7 cellular contexts compared by ENCODE assay signal in the genomic region with DNA sequence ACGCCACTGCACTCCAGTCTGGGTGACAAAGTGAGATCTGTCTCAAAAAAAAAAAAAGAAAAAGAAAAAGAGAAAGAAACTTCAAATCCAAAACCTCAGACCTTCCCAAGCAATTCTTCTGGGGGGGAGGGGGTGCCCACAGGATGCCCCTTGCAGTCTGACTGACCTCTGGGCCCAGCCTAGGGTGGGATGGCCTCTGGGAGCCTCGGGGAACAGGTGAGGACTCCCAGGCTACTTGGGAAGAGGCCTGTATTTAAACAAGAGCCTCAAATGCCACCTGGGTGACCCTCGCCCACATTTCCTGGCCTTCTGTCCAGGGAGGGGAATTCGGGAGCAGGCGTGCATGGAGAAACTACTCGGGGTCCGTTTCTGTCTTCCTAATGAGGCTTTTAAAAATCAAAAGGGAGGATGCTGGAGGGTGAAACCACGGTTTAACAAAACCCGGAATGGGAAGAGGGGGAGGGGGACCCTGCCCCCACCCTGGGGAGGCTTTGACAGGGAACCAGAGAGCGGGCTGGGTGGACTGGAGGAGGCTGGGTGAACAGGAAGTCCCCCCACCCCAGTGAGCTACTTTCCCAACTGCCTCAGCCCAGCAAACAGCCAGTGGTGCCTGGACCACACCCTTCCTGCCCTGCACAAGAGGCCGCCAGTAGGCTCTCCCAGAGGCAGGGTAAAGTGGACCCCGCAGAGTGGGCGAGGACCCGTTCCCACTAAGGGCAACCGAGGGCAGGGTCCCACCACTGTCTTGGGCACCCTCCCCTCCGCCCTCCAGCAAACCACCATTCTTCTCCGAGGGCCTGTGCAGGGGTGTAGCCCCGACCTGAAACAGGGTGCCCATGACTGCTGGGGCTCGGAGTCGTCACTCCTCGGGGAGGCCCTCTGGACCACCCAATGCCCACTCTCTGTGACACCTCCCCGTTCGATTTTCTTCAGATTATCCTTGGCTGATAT. TPM values are rescaled to one million over a fixed set of nuclear protein-coding genes. Genes with fewer than 3 reads are reported as not detected.
A peak's percentile ranks its signal among the peaks of the same experiment; 100 is the strongest.
DNase-seq lines count a peak whose midpoint lies in the region; ATAC-seq and TF ChIP-seq lines count a peak whose summit lies in the region.

No MANE protein-coding gene starts in this region.

- no peak for TF ChIP-seq EP300 in stomach (IDR thresholded peaks at IDR 0.05)

- 39 to 45% (median 42%) methylated on average over 21 to 23 of the region's 23 CpGs for WGBS in heart left ventricle, 4 donors
- 26 to 53% (median 33%) methylated on average over 17 to 23 of the region's 23 CpGs for WGBS in stomach, 5 donors

- H3K27me3 ChIP-seq in heart left ventricle (no peaks in the 10 kb centered on the region), stomach (no peaks in the 10 kb centered on the region)

- DNase-seq in T-helper 2 cell treated with Interferon-gamma antibody and Interleukin-4, amounts not matched to agents 5 μg/mL and 100 μg/mL, for 36 hours (ENCODE audit: low spot score) = peak; percentile 25
- DNase-seq in heart left ventricle (peak; percentile 57 to 78 (median 71)), stomach (no peak), HCEC 1CT (no peak), NCI-H82 (lab: John Stamatoyannopoulos, UW) (no peak), NCI-H2107 treated with DMSO at 0.1 percent for 48 hours (lab: John Stamatoyannopoulos, UW; ENCODE audit: unreplicated experiment) (no peak)

- H3K9me3 ChIP-seq in heart left ventricle (no peaks in the 10 kb centered on the region), stomach (no peaks in the 10 kb centered on the region)

- H3K36me3 ChIP-seq in heart left ventricle (peaks cover 0 to 3% (median 0%) of the 10 kb centered on the region in 9 donors), stomach (no peaks in the 10 kb centered on the region)

- H3K4me1 ChIP-seq in heart left ventricle = peaks cover 4 to 44% (median 36%) of the 10 kb centered on the region in 12 donors
- peaks cover 30 to 41% (median 41%) of the 10 kb centered on the region in 4 donors for H3K4me1 ChIP-seq in stomach

- H3K27me3 Mint-ChIP-seq in T-helper 2 cell treated with Interferon-gamma antibody and Interleukin-4, amounts not matched to agents 5 μg/mL and 100 μg/mL, for 36 hours (ENCODE audit: low read depth) = no peaks in the 10 kb centered on the region

- H3K27ac Mint-ChIP-seq in T-helper 2 cell treated with Interferon-gamma antibody and Interleukin-4, amounts not matched to agents 5 μg/mL and 100 μg/mL, for 36 hours = peak overlapping the region; percentile 97

- peaks cover 38% of the 10 kb centered on the region for H3K4me1 Mint-ChIP-seq in T-helper 2 cell treated with Interferon-gamma antibody and Interleukin-4, amounts not matched to agents 5 μg/mL and 100 μg/mL, for 36 hours (ENCODE audit: low read depth)

- H3K27ac ChIP-seq in heart left ventricle (peak overlapping the region; percentile 66 to 95 (median 90)), stomach (peak overlapping the region; percentile 48 to 91 (median 88))

- intact Hi-C loops in heart left ventricle (cut with DNase I) (loop anchor here in 1 of 10 donors (2.0 kb wide), 1 partner anchor 112 kb away; no protein-coding TSS in a partner anchor), stomach (cut with DNase I; ENCODE audit: low total_unique reads) (no loop called here)

- ATAC-seq in HG02840 (IDR thresholded peaks at IDR 0.05; ENCODE audit: low FRiP score, unreplicated experiment) (peak; percentile 5), heart left ventricle (peak; percentile 3 to 76 (median 19))

- H3K9me3 Mint-ChIP-seq in T-helper 2 cell treated with Interferon-gamma antibody and Interleukin-4, amounts not matched to agents 5 μg/mL and 100 μg/mL, for 36 hours = no peaks in the 10 kb centered on the region

- H3K4me3 Mint-ChIP-seq in T-helper 2 cell treated with Interferon-gamma antibody and Interleukin-4, amounts not matched to agents 5 μg/mL and 100 μg/mL, for 36 hours = peak overlapping the region; percentile 89

- peaks cover 8% of the 10 kb centered on the region for H3K36me3 Mint-ChIP-seq in T-helper 2 cell treated with Interferon-gamma antibody and Interleukin-4, amounts not matched to agents 5 μg/mL and 100 μg/mL, for 36 hours (ENCODE audit: low read depth)

- no peak for TF ChIP-seq POLR2A in heart left ventricle (IDR thresholded peaks at IDR 0.05)
- TF ChIP-seq POLR2A in stomach (IDR thresholded peaks at IDR 0.05) = no peak

- no peak for TF ChIP-seq CTCF in heart left ventricle (IDR thresholded peaks at IDR 0.05)
- no peak for TF ChIP-seq CTCF in stomach (IDR thresholded peaks at IDR 0.05)

- H3K4me3 ChIP-seq in heart left ventricle (peak overlapping the region in 11 of 12 donors; percentile 71 to 97 (median 82)), stomach (peak overlapping the region; percentile 78 to 91 (median 84))

RNA-seq across cellular contexts. Expression of a gene that starts 1.5 kb away (rescaled TPM):
- 10 to 100 TPM; 23.0 to 88.2 (median 45.4) TPM for total RNA-seq in heart left ventricle
- 10 to 100 TPM; 35.4 to 40.0 TPM for polyA plus RNA-seq in heart left ventricle
- total RNA-seq in stomach = 100 to 1,000 TPM in 1 of 5 donors, 10 to 100 TPM in 2, 1 to 10 TPM in 2; 5.3 to 110 (median 51.1) TPM
- polyA plus RNA-seq in stomach = 10 to 100 TPM; 13.3 to 17.6 (median 13.7) TPM

Comparison
In these comparisons a context has a peak if more than half of its experiments do, and no peak if none do; other contexts are left out.
1. DNase-seq: peak in T-helper 2 cell treated with Interferon-gamma antibody and Interleukin-4, amounts not matched to agents 5 μg/mL and 100 μg/mL, for 36 hours (single experiment) and heart left ventricle (5 of 5); none in stomach (single experiment), HCEC 1CT (single experiment), NCI-H82 (single experiment) and NCI-H2107 treated with DMSO at 0.1 percent for 48 hours (single experiment).